In the genomic region with DNA sequence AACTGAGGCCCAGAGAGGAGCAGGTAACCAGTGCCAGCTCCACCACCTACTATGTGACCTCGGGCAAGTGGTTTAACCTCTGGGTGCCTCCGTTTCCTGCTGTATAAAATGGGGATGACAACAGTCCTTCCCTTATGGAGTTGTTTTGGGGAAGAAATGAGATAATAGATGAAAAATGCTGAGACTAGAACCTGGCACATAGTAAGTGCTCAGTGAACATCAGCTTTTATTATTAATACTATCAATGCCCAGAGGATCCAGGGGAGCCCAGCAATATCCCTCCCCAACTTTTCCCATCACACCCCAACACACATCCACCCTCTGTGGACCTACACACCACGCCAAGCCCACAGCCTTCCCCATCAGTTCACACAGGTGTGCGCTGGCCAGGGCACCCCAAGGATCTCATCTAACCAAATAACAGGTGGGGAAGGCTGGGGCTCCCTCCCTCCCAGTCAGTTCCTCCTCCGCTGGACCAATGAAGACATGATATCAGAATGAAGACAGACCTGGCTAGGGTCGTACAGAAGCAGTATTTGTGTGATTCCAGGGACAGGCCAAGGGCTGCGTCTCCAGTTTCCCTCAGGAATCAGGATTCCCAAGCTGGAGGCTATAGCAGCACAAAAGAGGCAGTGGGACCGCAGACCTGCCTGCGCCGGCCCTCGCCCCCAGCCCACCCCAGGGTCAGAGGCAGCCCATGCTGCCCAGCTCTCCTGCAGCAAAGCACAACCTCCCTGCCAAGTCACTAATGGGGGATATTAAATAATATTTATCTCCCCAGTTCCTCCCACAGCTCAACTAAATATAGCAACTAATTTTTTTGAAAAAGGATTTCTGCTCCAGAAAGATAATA, we compare ENCODE assay signal across 13 cellular contexts. TPM values are rescaled to one million over a fixed set of nuclear protein-coding genes. Genes with fewer than 3 reads are reported as not detected.
DNase-seq lines count a peak whose midpoint lies in the region; ATAC-seq and TF ChIP-seq lines count a peak whose summit lies in the region.
"Had no signal": no experiment of that assay in that cellular context is flagged by ENCODE, and none has a peak within 500 bp of the region (broad histone marks: within the 10 kb centered on the region; RNA-seq: fewer than 3 reads in every experiment).

No MANE protein-coding gene starts in this region.

- H3K4me3 Mint-ChIP-seq in T-helper 2 cell treated with Interferon-gamma antibody and Interleukin-4, amounts not matched to agents 5 μg/mL and 100 μg/mL, for 36 hours: peak overlapping the region; percentile 86
- H3K4me3 Mint-ChIP-seq in effector memory CD8-positive, alpha-beta T cell: peak overlapping the region; percentile 90 to 94

- TF ChIP-seq CTCF in spleen (IDR thresholded peaks at IDR 0.05 in 8 of 11, conservative IDR thresholded peaks at IDR 0.05 in 3 of 11): no peak

- H3K36me3 ChIP-seq in spleen: peaks cover 0 to 32% (median 3%) of the 10 kb centered on the region in 6 donors
- H3K36me3 ChIP-seq: HAP-1 had no signal

- DNase-seq in T-helper 2 cell treated with Interferon-gamma antibody and Interleukin-4, amounts not matched to agents 5 μg/mL and 100 μg/mL, for 36 hours (ENCODE audit: low spot score): no peak
- DNase-seq in T-helper 2 cell: no peak
- DNase-seq in NCI-H69 (lab: John Stamatoyannopoulos, UW): peak; percentile 6
- no peak for DNase-seq in effector memory CD8-positive, alpha-beta T cell
- DNase-seq in spleen: no peak
- DNase-seq in stimulated activated CD4-positive, alpha-beta T cell treated with anti-CD3 and anti-CD28 coated beads, Interleukin-2, amount 100 ng/mL, for 24 hours: no peak
- DNase-seq in DMS53 treated with DMSO at 0.1 percent for 48 hours (lab: John Stamatoyannopoulos, UW; ENCODE audit: unreplicated experiment): no peak
- DNase-seq in DMS79 (lab: John Stamatoyannopoulos, UW): no peak
- DNase-seq: heart right ventricle had no signal

- ATAC-seq in effector memory CD8-positive, alpha-beta T cell (replicated peaks): no peak

- H3K27ac Mint-ChIP-seq in T-helper 2 cell treated with Interferon-gamma antibody and Interleukin-4, amounts not matched to agents 5 μg/mL and 100 μg/mL, for 36 hours: peak overlapping the region; percentile 60
- peak overlapping the region; percentile 92 to 93 for H3K27ac Mint-ChIP-seq in effector memory CD8-positive, alpha-beta T cell

- no peaks in the 10 kb centered on the region for H3K27me3 Mint-ChIP-seq in T-helper 2 cell treated with Interferon-gamma antibody and Interleukin-4, amounts not matched to agents 5 μg/mL and 100 μg/mL, for 36 hours (ENCODE audit: low read depth)
- H3K27me3 Mint-ChIP-seq in effector memory CD8-positive, alpha-beta T cell: no peaks in the 10 kb centered on the region

- H3K36me3 Mint-ChIP-seq in T-helper 2 cell treated with Interferon-gamma antibody and Interleukin-4, amounts not matched to agents 5 μg/mL and 100 μg/mL, for 36 hours (ENCODE audit: low read depth): peaks cover 27% of the 10 kb centered on the region
- H3K36me3 Mint-ChIP-seq in effector memory CD8-positive, alpha-beta T cell (ENCODE audit: insufficient read depth): peaks cover 27% of the 10 kb centered on the region

- no peak for TF ChIP-seq POLR2A in spleen (IDR thresholded peaks at IDR 0.05)

- H3K4me3 ChIP-seq in spleen: peak overlapping the region in 7 of 8 donors; percentile 64 to 99 (median 91)

- H3K9me3 ChIP-seq in spleen: no peaks in the 10 kb centered on the region
- H3K9me3 ChIP-seq: HAP-1, heart right ventricle had no signal

- peaks cover 62 to 95% (median 91%) of the 10 kb centered on the region in 6 donors for H3K4me1 ChIP-seq in spleen

- H3K4me1 Mint-ChIP-seq in T-helper 2 cell treated with Interferon-gamma antibody and Interleukin-4, amounts not matched to agents 5 μg/mL and 100 μg/mL, for 36 hours (ENCODE audit: low read depth): peaks cover 48% of the 10 kb centered on the region
- peaks cover 59 to 64% of the 10 kb centered on the region in 2 donors for H3K4me1 Mint-ChIP-seq in effector memory CD8-positive, alpha-beta T cell (ENCODE audit: low read depth in 2 of 2)

- H3K9me3 Mint-ChIP-seq in T-helper 2 cell treated with Interferon-gamma antibody and Interleukin-4, amounts not matched to agents 5 μg/mL and 100 μg/mL, for 36 hours: no peaks in the 10 kb centered on the region
- no peaks in the 10 kb centered on the region for H3K9me3 Mint-ChIP-seq in effector memory CD8-positive, alpha-beta T cell

- intact Hi-C loops in spleen (cut with DNase I; ENCODE audit: low total_unique reads): no loop called here

- H3K27me3 ChIP-seq in spleen (replicated peaks in 1 of 7): peaks cover 0 to 19% (median 0%) of the 10 kb centered on the region in 7 donors

- H3K27ac ChIP-seq in spleen: peak overlapping the region; percentile 76 to 97 (median 92)

- WGBS in spleen, 5 donors: 32 to 50% (median 42%) methylated on average over 9 to 11 of the region's 11 CpGs

RNA-seq across cellular contexts. Expression of a gene that starts 1.8 kb away (rescaled TPM):
- 100 to 1,000 TPM; 161 to 240 (median 219) TPM for total RNA-seq in spleen
- polyA plus RNA-seq in spleen: 100 to 1,000 TPM; 103 to 190 (median 189) TPM
- total RNA-seq: dermis microvascular lymphatic vessel endothelial cell had no signal

RNA-seq across cellular contexts. Expression of a gene that starts 46.2 kb away (rescaled TPM):
- total RNA-seq in spleen: 10 to 100 TPM; 16.8 to 46.3 (median 23.1) TPM
- 10 to 100 TPM in 2 of 3 donors, 1 to 10 TPM in 1; 9.2 to 22.0 (median 10.3) TPM for polyA plus RNA-seq in spleen
- total RNA-seq: dermis microvascular lymphatic vessel endothelial cell, M059J, NCI-H460 had no signal
